Comparison of ENCODE assay signal across 24 cellular contexts in the genomic region with DNA sequence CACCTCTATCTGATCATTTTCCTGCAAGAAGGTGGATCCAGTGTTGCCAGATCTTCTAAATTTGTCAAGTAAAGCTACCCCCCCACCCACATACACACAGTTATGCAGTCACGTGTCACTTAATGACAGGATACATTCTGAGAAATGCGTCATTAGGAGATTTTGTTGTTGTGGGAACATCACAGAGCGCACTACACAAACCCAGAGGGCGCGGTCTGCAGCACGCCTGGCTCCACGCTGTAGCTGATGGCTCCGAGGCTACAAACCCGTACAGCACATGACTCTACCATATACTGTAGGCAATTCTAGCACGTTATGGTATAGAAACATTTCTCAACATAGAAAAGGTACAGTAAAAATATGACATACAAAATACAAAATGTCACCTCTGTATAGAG.
"Had no signal": no experiment of that assay in that cellular context is flagged by ENCODE, and none has a peak within 500 bp of the region (broad histone marks: within the 10 kb centered on the region; RNA-seq: fewer than 3 reads in every experiment).

No MANE protein-coding gene starts in this region.

- H3K27me3 ChIP-seq: brain microvascular endothelial cell, thyroid gland, upper lobe of left lung, vagina had no signal

- H3K4me3 Mint-ChIP-seq: activated CD8-positive, alpha-beta T cell treated with anti-CD3 and anti-CD28 coated beads for 36 hours; activated T-helper 1 cell treated with anti-CD3 and anti-CD28 coated beads, Interleukin-12 subunit alpha, Interleukin-12 subunit beta, Interleukin-2, Interleukin-4 antibody, amounts not matched to agents 30 ng/mL and 10 ng/mL and 1 ng/mL, durations not matched to agents 14 hours and 24 hours and 36 hours; natural killer cell treated with Interleukin-12 subunit alpha and Interleukin-12 subunit beta and Interleukin-15 and Interleukin-18, amount 100 ng/mL, for 72 hours; stimulated activated naive CD8-positive, alpha-beta T cell treated with anti-CD3 and anti-CD28 coated beads, Interleukin-15, Interleukin-2, amounts not matched to agents 100 ng/mL and 50 ng/mL, for 24 hours had no signal

- H3K36me3 ChIP-seq: brain microvascular endothelial cell, left ventricle myocardium inferior, thyroid gland, upper lobe of left lung, vagina had no signal

- H3K27ac Mint-ChIP-seq: activated CD8-positive, alpha-beta T cell treated with anti-CD3 and anti-CD28 coated beads for 36 hours; activated T-helper 1 cell treated with anti-CD3 and anti-CD28 coated beads, Interleukin-12 subunit alpha, Interleukin-12 subunit beta, Interleukin-2, Interleukin-4 antibody, amounts not matched to agents 30 ng/mL and 10 ng/mL and 1 ng/mL, durations not matched to agents 14 hours and 24 hours and 36 hours; natural killer cell treated with Interleukin-12 subunit alpha and Interleukin-12 subunit beta and Interleukin-15 and Interleukin-18, amount 100 ng/mL, for 72 hours; stimulated activated naive CD8-positive, alpha-beta T cell treated with anti-CD3 and anti-CD28 coated beads, Interleukin-15, Interleukin-2, amounts not matched to agents 100 ng/mL and 50 ng/mL, for 24 hours had no signal

- DNase-seq: activated CD4-positive, alpha-beta T cell treated with anti-CD3 and anti-CD28 coated beads, Interleukin-2, amount 50 U/mL, for 1 hour; activated CD8-positive, alpha-beta T cell treated with anti-CD3 and anti-CD28 coated beads for 36 hours; activated gamma-delta T cell treated with Interleukin-2 at 50 U/mL for 16 hours; activated naive CD4-positive, alpha-beta T cell treated with anti-CD3 and anti-CD28 coated beads, Interleukin-2, amount 50 U/mL, for 16 hours; activated T-cell treated with anti-CD3 and anti-CD28 coated beads, Interleukin-2, amount 50 U/mL, for 1 hour; amniotic stem cell; brain microvascular endothelial cell; central memory CD4-positive, alpha-beta T cell; effector CD8-positive, alpha-beta T cell; left ventricle myocardium inferior; mucosa of descending colon; stimulated activated CD4-positive, alpha-beta T cell treated with anti-CD3 and anti-CD28 coated beads, Interleukin-12 subunit alpha, Interleukin-12 subunit beta, amount 100 ng/mL, for 4 hours; stimulated activated CD4-positive, alpha-beta T cell treated with anti-CD3 and anti-CD28 coated beads, Interleukin-4, amount 100 ng/mL, for 1 hour; substantia nigra; T-helper 2 cell; thyroid gland had no signal

- H3K4me3 ChIP-seq: left ventricle myocardium inferior, mucosa of descending colon, skin epidermis, thyroid gland, upper lobe of left lung, vagina had no signal

- H3K4me1 ChIP-seq: left ventricle myocardium inferior, thyroid gland, upper lobe of left lung, vagina had no signal

- ATAC-seq: activated CD8-positive, alpha-beta T cell treated with anti-CD3 and anti-CD28 coated beads for 36 hours; mucosa of descending colon; sciatic nerve had no signal

- H3K27ac ChIP-seq: brain microvascular endothelial cell, epithelial cell of prostate, left ventricle myocardium inferior, skin epidermis, thyroid gland, upper lobe of left lung, vagina had no signal

- H3K9me3 Mint-ChIP-seq: activated CD8-positive, alpha-beta T cell treated with anti-CD3 and anti-CD28 coated beads for 36 hours; activated T-helper 1 cell treated with anti-CD3 and anti-CD28 coated beads, Interleukin-12 subunit alpha, Interleukin-12 subunit beta, Interleukin-2, Interleukin-4 antibody, amounts not matched to agents 30 ng/mL and 10 ng/mL and 1 ng/mL, durations not matched to agents 14 hours and 24 hours and 36 hours; stimulated activated naive CD8-positive, alpha-beta T cell treated with anti-CD3 and anti-CD28 coated beads, Interleukin-15, Interleukin-2, amounts not matched to agents 100 ng/mL and 50 ng/mL, for 24 hours had no signal

- H3K9me3 ChIP-seq: left ventricle myocardium inferior, mucosa of descending colon, thyroid gland, upper lobe of left lung, vagina had no signal
